Comparison of ENCODE assay signal across 17 cellular contexts in genomic region chr20:62042025-62042820, GRCh38.
"Had no signal": no experiment of that assay in that cellular context is flagged by ENCODE, and none has a peak within 500 bp of the region (broad histone marks: within the 10 kb centered on the region; RNA-seq: fewer than 3 reads in every experiment).

No MANE protein-coding gene starts in this region.

- H3K27ac Mint-ChIP-seq: activated CD8-positive, alpha-beta T cell treated with anti-CD3 and anti-CD28 coated beads, Interleukin-2, amount 10 ng/mL, durations not matched to agents 7 days and 5 days; activated naive CD8-positive, alpha-beta T cell; activated T-helper 1 cell treated with anti-CD3 and anti-CD28 coated beads, Interleukin-12 subunit alpha, Interleukin-12 subunit beta, Interleukin-2, Interleukin-4 antibody, amounts not matched to agents 30 ng/mL and 10 ng/mL and 1 ng/mL, durations not matched to agents 14 hours and 24 hours and 36 hours; nephron progenitor cell; stimulated activated memory B cell treated with anti-CD40 and anti-IgM and Interleukin-4, amounts not matched to agents 10 μg/mL and 1 μg/mL and 100 μg/mL, for 72 hours; T-helper 2 cell treated with Interferon-gamma antibody and Interleukin-4, amounts not matched to agents 5 μg/mL and 100 μg/mL, for 36 hours had no signal

- DNase-seq: activated CD4-positive, alpha-beta T cell treated with anti-CD3 and anti-CD28 coated beads, Interleukin-2, amount 50 U/mL, for 1 hour; activated CD4-positive, CD25-positive, alpha-beta regulatory T cell treated with anti-CD3 and anti-CD28 coated beads, Interleukin-2, amount 50 U/mL, for 72 hours; activated CD8-positive, alpha-beta T cell treated with anti-CD3 and anti-CD28 coated beads, Interleukin-2, amount 10 ng/mL, durations not matched to agents 7 days and 5 days; activated naive CD4-positive, alpha-beta T cell; erythroblast; nephron progenitor cell; nucleus accumbens; small intestine; stimulated activated CD4-positive, alpha-beta T cell treated with anti-CD3 and anti-CD28 coated beads, Interleukin-15, amount 100 ng/mL, for 24 hours; upper lobe of right lung had no signal

- H3K4me3 ChIP-seq: heart right ventricle, upper lobe of right lung had no signal

- H3K4me3 Mint-ChIP-seq: activated CD8-positive, alpha-beta T cell treated with anti-CD3 and anti-CD28 coated beads, Interleukin-2, amount 10 ng/mL, durations not matched to agents 7 days and 5 days; activated naive CD8-positive, alpha-beta T cell; activated T-helper 1 cell treated with anti-CD3 and anti-CD28 coated beads, Interleukin-12 subunit alpha, Interleukin-12 subunit beta, Interleukin-2, Interleukin-4 antibody, amounts not matched to agents 30 ng/mL and 10 ng/mL and 1 ng/mL, durations not matched to agents 14 hours and 24 hours and 36 hours; nephron progenitor cell; stimulated activated memory B cell treated with anti-CD40 and anti-IgM and Interleukin-4, amounts not matched to agents 10 μg/mL and 1 μg/mL and 100 μg/mL, for 72 hours; T-helper 2 cell treated with Interferon-gamma antibody and Interleukin-4, amounts not matched to agents 5 μg/mL and 100 μg/mL, for 36 hours had no signal

- H3K36me3 Mint-ChIP-seq: activated naive CD8-positive, alpha-beta T cell had no signal

- H3K36me3 ChIP-seq: heart right ventricle, upper lobe of right lung had no signal

- H3K27me3 Mint-ChIP-seq: activated naive CD8-positive, alpha-beta T cell; stimulated activated memory B cell treated with anti-CD40 and anti-IgM and Interleukin-4, amounts not matched to agents 10 μg/mL and 1 μg/mL and 100 μg/mL, for 72 hours had no signal

- H3K27ac ChIP-seq: heart right ventricle, upper lobe of right lung, VCaP had no signal

- H3K9me3 Mint-ChIP-seq: activated T-helper 1 cell treated with anti-CD3 and anti-CD28 coated beads, Interleukin-12 subunit alpha, Interleukin-12 subunit beta, Interleukin-2, Interleukin-4 antibody, amounts not matched to agents 30 ng/mL and 10 ng/mL and 1 ng/mL, durations not matched to agents 14 hours and 24 hours and 36 hours; stimulated activated memory B cell treated with anti-CD40 and anti-IgM and Interleukin-4, amounts not matched to agents 10 μg/mL and 1 μg/mL and 100 μg/mL, for 72 hours; T-helper 2 cell treated with Interferon-gamma antibody and Interleukin-4, amounts not matched to agents 5 μg/mL and 100 μg/mL, for 36 hours had no signal

- H3K27me3 ChIP-seq: heart right ventricle, upper lobe of right lung had no signal

- H3K9me3 ChIP-seq: upper lobe of right lung had no signal

- ATAC-seq: activated CD8-positive, alpha-beta T cell treated with anti-CD3 and anti-CD28 coated beads, Interleukin-2, amount 10 ng/mL, durations not matched to agents 7 days and 5 days; heart right ventricle; SK-N-SH treated with all-trans-retinoic acid at 6 μM for 48 hours; stimulated activated memory B cell treated with anti-CD40 and anti-IgM and Interleukin-4, amounts not matched to agents 10 μg/mL and 1 μg/mL and 100 μg/mL, for 72 hours had no signal
